Comparison of ENCODE assay signal across 20 cellular contexts in the genomic region with DNA sequence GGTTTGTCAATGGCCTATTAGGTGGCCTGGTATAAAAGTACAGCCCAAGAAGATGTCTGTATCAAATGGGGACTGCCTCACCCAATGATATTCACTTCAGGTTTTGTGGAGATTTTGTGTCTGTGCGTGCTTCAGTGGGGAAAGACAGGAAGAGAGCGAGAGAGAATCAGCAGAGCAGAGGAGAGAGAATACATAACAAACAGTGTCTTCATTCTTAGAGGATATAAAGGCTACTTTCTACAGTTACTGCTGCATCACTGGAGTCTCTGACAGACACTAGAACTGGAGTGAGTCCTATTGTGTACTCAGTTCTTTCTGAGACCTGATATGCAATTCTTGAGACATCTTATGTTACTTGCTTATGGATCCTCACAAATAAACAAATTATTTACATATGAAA.
DNase-seq lines count a peak whose midpoint lies in the region; ATAC-seq, FAIRE-seq and TF ChIP-seq lines count a peak whose summit lies in the region.
"Had no signal": no experiment of that assay in that cellular context is flagged by ENCODE, and none has a peak within 500 bp of the region (broad histone marks: within the 10 kb centered on the region; RNA-seq: fewer than 3 reads in every experiment).

No MANE protein-coding gene starts in this region.

- no peak for ATAC-seq in GM23338
- ATAC-seq in activated naive CD4-positive, alpha-beta T cell treated with anti-CD3 and anti-CD28 coated beads, Interleukin-2, amount 50 U/mL, for 72 hours, result no peak
- no peak for ATAC-seq in HG03135 (IDR thresholded peaks at IDR 0.05; ENCODE audit: unreplicated experiment)
- ATAC-seq: HCT116, HepG2 had no signal

- H3K9me2 ChIP-seq in GM23338 (ENCODE audit: insufficient read depth), result 0 out of 2 replicates have a peak, but pooled peaks cover 3% of the 10 kb centered on the region
- no peaks in the 10 kb centered on the region for H3K9me2 ChIP-seq in PC-9 (ENCODE audit: insufficient read depth)

- H4K8ac ChIP-seq in H1 (ENCODE audit: extremely low read depth, insufficient read depth, low read length) (no peak overlapping the region), mesendoderm (ENCODE audit: low read depth, low read length) (no peak overlapping the region)

- H3K9me3 ChIP-seq in PC-9 (ENCODE audit: insufficient read depth, low read depth), result no peaks in the 10 kb centered on the region
- peaks cover 0 to 2% of the 10 kb centered on the region in 2 experiments; a peak in 1 of 4 replicates for H3K9me3 ChIP-seq in H1 (ENCODE audit: insufficient read depth in 2 of 2, low read depth in 1 of 2, low read length in 1 of 2)
- H3K9me3 ChIP-seq: BLaER1 treated with 17β-estradiol and CSF1 and Interleukin-3, amounts not matched to agents 10 nM and 100 nM had no signal

- no peaks in the 10 kb centered on the region for H3K79me2 ChIP-seq in GM23338 (replicated peaks; ENCODE audit: insufficient read depth)
- H3K79me2 ChIP-seq in PC-9 (ENCODE audit: low read depth), result no peaks in the 10 kb centered on the region
- H3K79me2 ChIP-seq in H1 (ENCODE audit: control insufficient read depth in 1 of 2, insufficient read depth in 2 of 2, low read length in 2 of 2), result no peaks in the 10 kb centered on the region
- no peaks in the 10 kb centered on the region for H3K79me2 ChIP-seq in mesendoderm (ENCODE audit: control insufficient read depth, insufficient read depth, low read length)

- H3K23me2 ChIP-seq in H1 (ENCODE audit: low read depth, low read length), result no peaks in the 10 kb centered on the region

- no peak overlapping the region for H3K14ac ChIP-seq in H1 (ENCODE audit: insufficient read length)

- no peak overlapping the region for H2BK12ac ChIP-seq in H1 (ENCODE audit: low read depth, low read length)

- CTCF ChIA-PET in PC-9 (lab: Charles Lee), result no interaction called here
- CTCF ChIA-PET in H1 (lab: Charles Lee; ENCODE audit: partially characterized antibody), result interaction anchor here (0.5 to 1.2 kb wide), 3 partner anchors 17 to 164 kb away, joined by 3 read pairs; no protein-coding TSS in a partner anchor

- H3K4me1 Mint-ChIP-seq in GM23338, result peaks cover 30% of the 10 kb centered on the region
- H3K4me1 Mint-ChIP-seq in activated T-cell treated with anti-CD3 and anti-CD28 coated beads, Interleukin-2, amount 50 U/mL, for 24 hours (ENCODE audit: low read depth), result peaks cover 4% of the 10 kb centered on the region

- no TSS peak for BruUV-seq in PC-9 (replicated peaks; lab: Mats Ljungman, UMichigan)

- peak overlapping the region; percentile 8 for H2BK120ac ChIP-seq in H1 (replicated peaks; ENCODE audit: low read depth, low read length)
- no peak overlapping the region for H2BK120ac ChIP-seq in mesendoderm (ENCODE audit: low read depth, low read length)

- H3K23ac ChIP-seq in H1 (ENCODE audit: insufficient read length) (no peak overlapping the region), mesendoderm (ENCODE audit: low read length) (no peak overlapping the region)

- no peak overlapping the region for H3K4me3 Mint-ChIP-seq in GM23338
- H3K4me3 Mint-ChIP-seq in activated T-cell treated with anti-CD3 and anti-CD28 coated beads, Interleukin-2, amount 50 U/mL, for 24 hours, result no peak overlapping the region
- H3K4me3 Mint-ChIP-seq: CD4-positive, CD25-positive, alpha-beta regulatory T cell had no signal

- no peak for TF ChIP-seq POLR2A in H1 (IDR thresholded peaks at IDR 0.05; ENCODE audit: control extremely low read depth in 1 of 2, low read depth in 2 of 2, low read length in 2 of 2)

- H4K20me1 ChIP-seq in GM23338 (replicated peaks; ENCODE audit: insufficient read depth), result no peaks in the 10 kb centered on the region
- no peaks in the 10 kb centered on the region for H4K20me1 ChIP-seq in PC-9 (ENCODE audit: insufficient read depth)
- no peaks in the 10 kb centered on the region for H4K20me1 ChIP-seq in H1 (replicated peaks in 1 of 2; ENCODE audit: control insufficient read depth in 1 of 2, insufficient read depth in 2 of 2, low read length in 2 of 2)
- H4K20me1 ChIP-seq: BLaER1 treated with 17β-estradiol and CSF1 and Interleukin-3, amounts not matched to agents 10 nM and 100 nM had no signal

- no peak overlapping the region for H4K5ac ChIP-seq in H1 (ENCODE audit: insufficient read length, low read depth, low read length)
- H4K5ac ChIP-seq in mesendoderm (ENCODE audit: low read length), result no peak overlapping the region

- TF ChIP-seq RAD21 in H1 (IDR thresholded peaks at IDR 0.05 in 1 of 2, conservative IDR thresholded peaks at IDR 0.05 in 1 of 2; ENCODE audit: low read depth in 2 of 2, low read length in 2 of 2), result no peak

- H2BK20ac ChIP-seq in H1 (ENCODE audit: low read length), result no peak overlapping the region

- peaks cover 16% of the 10 kb centered on the region; the same call in 2 of the 3 replicates for H3K36me3 Mint-ChIP-seq in GM23338 (ENCODE audit: low read depth)
- no peaks in the 10 kb centered on the region for H3K36me3 Mint-ChIP-seq in activated naive CD4-positive, alpha-beta T cell treated with anti-CD3 and anti-CD28 coated beads, Interleukin-2, amount 50 U/mL, for 72 hours
- H3K36me3 Mint-ChIP-seq in activated T-cell treated with anti-CD3 and anti-CD28 coated beads, Interleukin-2, amount 50 U/mL, for 24 hours (ENCODE audit: low read depth), result no peaks in the 10 kb centered on the region
- H3K36me3 Mint-ChIP-seq: CD4-positive, CD25-positive, alpha-beta regulatory T cell had no signal

- H3K27me3 Mint-ChIP-seq in GM23338 (ENCODE audit: insufficient read depth, low read depth, poor library complexity), result peaks cover 4% of the 10 kb centered on the region
- no peaks in the 10 kb centered on the region for H3K27me3 Mint-ChIP-seq in activated T-cell treated with anti-CD3 and anti-CD28 coated beads, Interleukin-2, amount 50 U/mL, for 24 hours

- 84% methylated on average over 2 of the region's 2 CpGs; no CpG with 5 or more reads in 1 of the 2 experiments for WGBS in H1 (ENCODE audit: extremely low coverage in 1 of 2, insufficient coverage in 1 of 2, insufficient read length in 1 of 2, insufficient replicate concordance in 2 of 2, low coverage in 1 of 2, low lambda C conversion rate in 2 of 2, missing lambda C conversion rate in 1 of 2), 2 experiments
- whole genome bisulfite sequencing in mesendoderm (ENCODE audit: extremely low coverage, insufficient coverage, low lambda C conversion rate), result no CpG with 5 or more reads among the region's 2 CpGs

- H2AK5ac ChIP-seq in H1 (ENCODE audit: low read depth, low read length), result no peak overlapping the region
- H2AK5ac ChIP-seq in mesendoderm (ENCODE audit: low read length), result no peak overlapping the region

- H3K4me1 ChIP-seq in GM23338 (ENCODE audit: insufficient read depth) (peaks cover 23% of the 10 kb centered on the region), PC-9 (replicated peaks; ENCODE audit: insufficient read depth) (no peaks in the 10 kb centered on the region; the same call in 1 of the 2 replicates), H1 (replicated peaks in 1 of 4; ENCODE audit: control insufficient read depth in 3 of 4, insufficient read depth in 4 of 4, low read length in 3 of 4) (peaks cover 2 to 4% (median 4%) of the 10 kb centered on the region in 4 experiments; a peak in 4 of 7 replicates), mesendoderm (ENCODE audit: control insufficient read depth, low read depth, low read length) (no peaks in the 10 kb centered on the region)
- H3K4me1 ChIP-seq: BLaER1 treated with 17β-estradiol and CSF1 and Interleukin-3, amounts not matched to agents 10 nM and 100 nM had no signal

- peaks cover 8% of the 10 kb centered on the region; the same call in 2 of the 3 replicates for H3K9me3 Mint-ChIP-seq in GM23338
- H3K9me3 Mint-ChIP-seq in activated naive CD4-positive, alpha-beta T cell treated with anti-CD3 and anti-CD28 coated beads, Interleukin-2, amount 50 U/mL, for 72 hours, result no peaks in the 10 kb centered on the region
- no peaks in the 10 kb centered on the region for H3K9me3 Mint-ChIP-seq in activated T-cell treated with anti-CD3 and anti-CD28 coated beads, Interleukin-2, amount 50 U/mL, for 24 hours
- H3K9me3 Mint-ChIP-seq: CD4-positive, CD25-positive, alpha-beta regulatory T cell had no signal

- H3K79me1 ChIP-seq in H1 (ENCODE audit: low read depth, low read length) (no peaks in the 10 kb centered on the region), mesendoderm (ENCODE audit: low read length) (no peaks in the 10 kb centered on the region)

- no peaks in the 10 kb centered on the region for H3K36me3 ChIP-seq in GM23338 (ENCODE audit: insufficient read depth)
- H3K36me3 ChIP-seq in PC-9 (ENCODE audit: low read depth), result no peaks in the 10 kb centered on the region
- H3K36me3 ChIP-seq in H1 (ENCODE audit: control insufficient read depth in 2 of 4, insufficient read depth in 4 of 4, low read length in 3 of 4), result no peaks in the 10 kb centered on the region
- H3K36me3 ChIP-seq in mesendoderm (ENCODE audit: control insufficient read depth, insufficient read depth, low read length), result no peaks in the 10 kb centered on the region
- H3K36me3 ChIP-seq: BLaER1 treated with 17β-estradiol and CSF1 and Interleukin-3, amounts not matched to agents 10 nM and 100 nM had no signal

- intact Hi-C loops in PC-9 (cut with micrococcal nuclease; ENCODE audit: unreplicated experiment), result no loop called here

- no peak overlapping the region for H3K4ac ChIP-seq in H1 (replicated peaks; ENCODE audit: insufficient read length, low read depth, low read length)
- H3K4ac ChIP-seq in mesendoderm (ENCODE audit: low read depth, low read length), result no peak overlapping the region

- H3K27me3 ChIP-seq in GM23338 (ENCODE audit: insufficient read depth), result no peaks in the 10 kb centered on the region
- no peaks in the 10 kb centered on the region for H3K27me3 ChIP-seq in PC-9 (ENCODE audit: insufficient read depth, low read depth)
- H3K27me3 ChIP-seq in H1 (replicated peaks in 1 of 4; ENCODE audit: control insufficient read depth in 3 of 4, extremely low read depth in 1 of 4, insufficient read depth in 3 of 4, low read length in 3 of 4), result no peaks in the 10 kb centered on the region
- no peaks in the 10 kb centered on the region for H3K27me3 ChIP-seq in mesendoderm (ENCODE audit: insufficient read depth, low read length, poor library complexity)
- H3K27me3 ChIP-seq: BLaER1 treated with 17β-estradiol and CSF1 and Interleukin-3, amounts not matched to agents 10 nM and 100 nM had no signal

- peak overlapping the region; percentile 88 for H3K27ac ChIP-seq in GM23338 (ENCODE audit: low read depth)
- no peak overlapping the region for H3K27ac ChIP-seq in PC-9
- H3K27ac ChIP-seq in H1 (ENCODE audit: low read depth, low read length), result no peak overlapping the region
- no peak overlapping the region for H3K27ac ChIP-seq in mesendoderm (ENCODE audit: low read depth, low read length)
- H3K27ac ChIP-seq: BLaER1 treated with 17β-estradiol and CSF1 and Interleukin-3, amounts not matched to agents 10 nM and 100 nM; HL-60 had no signal

- H3K56ac ChIP-seq in H1 (replicated peaks; ENCODE audit: insufficient read length, low read depth, low read length) (no peak overlapping the region), mesendoderm (ENCODE audit: low read length) (no peak overlapping the region)

- H2BK15ac ChIP-seq in H1 (ENCODE audit: low read length) (no peak overlapping the region), mesendoderm (replicated peaks; ENCODE audit: low read depth) (no peak overlapping the region)

- no peak overlapping the region for H4K91ac ChIP-seq in H1 (replicated peaks; ENCODE audit: insufficient read length, low read length)

- H3K4me3 ChIP-seq in GM23338 (no peak overlapping the region), PC-9 (no peak overlapping the region), H1 (ENCODE audit: extremely low read depth in 1 of 4, insufficient read depth in 2 of 4, low read depth in 3 of 4, low read length in 4 of 4) (no peak overlapping the region), mesendoderm (ENCODE audit: low read length) (no peak overlapping the region)
- H3K4me3 ChIP-seq: BLaER1 treated with 17β-estradiol and CSF1 and Interleukin-3, amounts not matched to agents 10 nM and 100 nM had no signal

- H3K9ac ChIP-seq in H1 (replicated peaks in 1 of 4; ENCODE audit: extremely low read depth in 1 of 4, low read depth in 3 of 4, low read length in 3 of 4), result no peak overlapping the region
- no peak overlapping the region for H3K9ac ChIP-seq in mesendoderm (ENCODE audit: low read length)
- H3K9ac ChIP-seq: BLaER1 treated with 17β-estradiol and CSF1 and Interleukin-3, amounts not matched to agents 10 nM and 100 nM had no signal

- H3K27ac Mint-ChIP-seq in GM23338, result peak overlapping the region; percentile 60
- H3K27ac Mint-ChIP-seq in activated naive CD4-positive, alpha-beta T cell treated with anti-CD3 and anti-CD28 coated beads, Interleukin-2, amount 50 U/mL, for 72 hours, result no peak overlapping the region
- no peak overlapping the region for H3K27ac Mint-ChIP-seq in activated T-cell treated with anti-CD3 and anti-CD28 coated beads, Interleukin-2, amount 50 U/mL, for 24 hours

- H3K18ac ChIP-seq in H1 (ENCODE audit: extremely low read depth, low read length) (no peak overlapping the region), mesendoderm (ENCODE audit: low read length) (peak overlapping the region; percentile 20)

- no peak for TF ChIP-seq EP300 in H1 (IDR thresholded peaks at IDR 0.05; ENCODE audit: borderline replicate concordance in 1 of 2, low read depth in 2 of 2, low read length in 2 of 2)

- TF ChIP-seq CTCF in GM23338 (conservative IDR thresholded peaks at IDR 0.05; ENCODE audit: low read depth in 2 of 2) (no peak), PC-9 (conservative IDR thresholded peaks at IDR 0.05) (no peak), H1 (IDR thresholded peaks at IDR 0.05; ENCODE audit: control extremely low read depth in 1 of 3, insufficient read depth in 1 of 3, low read depth in 1 of 3, low read length in 3 of 3) (no peak)

- H3F3A ChIP-seq in GM23338 (replicated peaks; ENCODE audit: low read depth) (peaks cover 6% of the 10 kb centered on the region; the same call in 1 of the 2 replicates), PC-9 (ENCODE audit: insufficient read depth, low read depth) (no peaks in the 10 kb centered on the region)

- H2AFZ ChIP-seq in GM23338 (no peak overlapping the region), PC-9 (0 out of 2 replicates have a peak overlapping the region, but pooled peaks have one; percentile 39), H1 (ENCODE audit: low read length) (no peak overlapping the region)

- FAIRE-seq in H1 (lab: Jason Lieb, UNC), result no peak
- FAIRE-seq: G401.6, GM12891, GM19239, HepG2 had no signal

- DNase-seq in GM23338 (ENCODE audit: low spot score), result no peak
- DNase-seq in PC-9, result no peak
- no peak for DNase-seq in H1 (ENCODE audit: low read depth in 1 of 2, low spot score in 2 of 2)
- DNase-seq in mesendoderm, result no peak
- no peak for DNase-seq in activated naive CD4-positive, alpha-beta T cell treated with anti-CD3 and anti-CD28 coated beads, Interleukin-2, amount 50 U/mL, for 72 hours (ENCODE audit: low spot score in 2 of 2)
- no peak for DNase-seq in DMS 273 (lab: John Stamatoyannopoulos, UW; ENCODE audit: unreplicated experiment)
- no peak for DNase-seq in activated T-cell treated with anti-CD3 and anti-CD28 coated beads, Interleukin-2, amount 50 U/mL, for 24 hours
- DNase-seq: ACHN; Calu3; CD4-positive, CD25-positive, alpha-beta regulatory T cell; DMS79; EL had no signal

- POLR2A ChIA-PET in PC-9 (lab: Charles Lee; ENCODE audit: unreplicated experiment), result no interaction called here
- POLR2A ChIA-PET in H1 (lab: Charles Lee; ENCODE audit: partially characterized antibody), result no interaction called here

- H3K4me2 ChIP-seq in GM23338 (peak overlapping the region; percentile 33), PC-9 (no peak overlapping the region), H1 (ENCODE audit: insufficient read depth in 1 of 2, low read depth in 2 of 2, low read length in 2 of 2) (no peak overlapping the region), mesendoderm (ENCODE audit: low read length) (no peak overlapping the region)
- H3K4me2 ChIP-seq: BLaER1 treated with 17β-estradiol and CSF1 and Interleukin-3, amounts not matched to agents 10 nM and 100 nM had no signal

- H2BK5ac ChIP-seq in H1 (ENCODE audit: low read depth, low read length), result no peak overlapping the region
- no peak overlapping the region for H2BK5ac ChIP-seq in mesendoderm (ENCODE audit: low read length)
